ENCODE assay signal across 26 cellular contexts in genomic region chr12:8011331-8011730, GRCh38. TPM values are rescaled to one million over a fixed set of nuclear protein-coding genes. Genes with fewer than 3 reads are reported as not detected.
A peak's percentile ranks its signal among the peaks of the same experiment; 100 is the strongest.
DNase-seq lines count a peak whose midpoint lies in the region; ATAC-seq, FAIRE-seq and TF ChIP-seq lines count a peak whose summit lies in the region.
"Had no signal": no experiment of that assay in that cellular context is flagged by ENCODE, and none has a peak within 500 bp of the region (broad histone marks: within the 10 kb centered on the region; RNA-seq: fewer than 3 reads in every experiment).

No MANE protein-coding gene starts in this region.

- DNase-seq in Caki2 (ENCODE audit: low read depth) (peak; percentile 43), NCI-H226 (peak; percentile 88), bronchial epithelial cell (ENCODE audit: low read depth) (peak; percentile 83), mesothelial cell of epicardium (ENCODE audit: low spot score in 2 of 2, unreplicated experiment in 2 of 2) (no peak), hypothalamus (lab: John Stamatoyannopoulos, UW) (no peak), NCI-H2196 (lab: John Stamatoyannopoulos, UW; ENCODE audit: unreplicated experiment) (no peak)
- DNase-seq: activated CD4-positive, alpha-beta memory T cell treated with anti-CD3 and anti-CD28 coated beads, Interleukin-2, amount 10 ng/mL, durations not matched to agents 7 days and 5 days; activated effector memory CD4-positive, alpha-beta T cell treated with anti-CD3 and anti-CD28 coated beads, Interleukin-2, amount 50 U/mL, for 16 hours; activated T-cell treated with anti-CD3 and anti-CD28 coated beads for 4 hours; foreskin melanocyte; HCEC 1CT; immature natural killer cell; Karpas-422; mucosa of descending colon; NCI-H1092; NCI-H69; nephron progenitor cell; stimulated activated CD4-positive, alpha-beta T cell treated with anti-CD3 and anti-CD28 coated beads, Interleukin-15, amount 100 ng/mL, for 24 hours; stomach; T1000 had no signal

- no peak overlapping the region for H3K4me3 Mint-ChIP-seq in mesothelial cell of epicardium
- H3K4me3 Mint-ChIP-seq: activated CD4-positive, alpha-beta memory T cell treated with anti-CD3 and anti-CD28 coated beads, Interleukin-2, amount 10 ng/mL, durations not matched to agents 7 days and 5 days; immature natural killer cell; nephron progenitor cell had no signal

- TF ChIP-seq CTCF in bronchial epithelial cell (IDR thresholded peaks at IDR 0.05; ENCODE audit: insufficient read depth, low read length, severe bottlenecking) (no peak), mesothelial cell of epicardium (IDR thresholded peaks at IDR 0.05; ENCODE audit: unreplicated experiment) (no peak)

- H3K4me3 ChIP-seq in bronchial epithelial cell (ENCODE audit: low read depth, low read length), result no peak overlapping the region
- H3K4me3 ChIP-seq: BLaER1 treated with 17β-estradiol and CSF1 and Interleukin-3, amounts not matched to agents 10 nM and 100 nM; mucosa of descending colon; stomach; tibial nerve had no signal

- no peaks in the 10 kb centered on the region for H3K27me3 ChIP-seq in bronchial epithelial cell (ENCODE audit: control insufficient read depth, insufficient read depth, low read length)

- no peaks in the 10 kb centered on the region for H3K36me3 Mint-ChIP-seq in mesothelial cell of epicardium

- H3K36me3 ChIP-seq in bronchial epithelial cell (ENCODE audit: control insufficient read depth, insufficient read depth, low read length), result no peaks in the 10 kb centered on the region
- H3K36me3 ChIP-seq: BLaER1 treated with 17β-estradiol and CSF1 and Interleukin-3, amounts not matched to agents 10 nM and 100 nM; stomach; tibial nerve had no signal

- in situ Hi-C loops in Caki2 (cut with HindIII; ENCODE audit: low pct_unique_long_range_greater_than_20kb, low sequenced_read_pairs), result no loop called here

- ATAC-seq in GM19467 (IDR thresholded peaks at IDR 0.05; ENCODE audit: unreplicated experiment) (no peak), GM21576 (IDR thresholded peaks at IDR 0.05; ENCODE audit: unreplicated experiment) (no peak)
- ATAC-seq: activated CD4-positive, CD25-positive, alpha-beta regulatory T cell treated with anti-CD3 and anti-CD28 coated beads, Interleukin-2, amount 50 U/mL, for 24 hours; mucosa of descending colon; sciatic nerve had no signal

- H3K27me3 Mint-ChIP-seq in mesothelial cell of epicardium (ENCODE audit: low read depth), result peaks cover 17% of the 10 kb centered on the region

- H3K4me1 Mint-ChIP-seq in mesothelial cell of epicardium, result peaks cover 4% of the 10 kb centered on the region
- H3K4me1 Mint-ChIP-seq: activated CD4-positive, alpha-beta memory T cell treated with anti-CD3 and anti-CD28 coated beads, Interleukin-2, amount 10 ng/mL, durations not matched to agents 7 days and 5 days; immature natural killer cell; nephron progenitor cell had no signal

- no peaks in the 10 kb centered on the region for H3K9me3 Mint-ChIP-seq in mesothelial cell of epicardium
- H3K9me3 Mint-ChIP-seq: activated CD4-positive, alpha-beta memory T cell treated with anti-CD3 and anti-CD28 coated beads, Interleukin-2, amount 10 ng/mL, durations not matched to agents 7 days and 5 days; immature natural killer cell; nephron progenitor cell had no signal

- FAIRE-seq in bronchial epithelial cell (lab: Jason Lieb, UNC), result no peak

- peak overlapping the region; percentile 61 for H3K27ac Mint-ChIP-seq in mesothelial cell of epicardium
- H3K27ac Mint-ChIP-seq: activated CD4-positive, alpha-beta memory T cell treated with anti-CD3 and anti-CD28 coated beads, Interleukin-2, amount 10 ng/mL, durations not matched to agents 7 days and 5 days; immature natural killer cell; nephron progenitor cell had no signal

RNA-seq across cellular contexts. Expression of gene FOXJ2, which starts 21.2 kb away (rescaled TPM):
- 2.6 and 5.8 TPM in 2 replicates for total RNA-seq in Caki2 (2014; rRNA removed; shearing (Covaris generic); ENCODE audit: low replicate concordance)
- 3.4 and 5.1 TPM in 2 replicates for total RNA-seq in bronchial epithelial cell
- total RNA-seq in mesothelial cell of epicardium, result 16.1 to 16.7 TPM (median 16.7 TPM) in 3 replicates

RNA-seq across cellular contexts. Expression of gene C3AR1, which starts 54.8 kb away (rescaled TPM):
- not detected in 2 replicates for total RNA-seq in Caki2 (2014; rRNA removed; shearing (Covaris generic); ENCODE audit: low replicate concordance)
- total RNA-seq in bronchial epithelial cell (not detected in 2 replicates), mesothelial cell of epicardium (not detected in 3 replicates)

Comparison
In these comparisons a context has a peak if more than half of its experiments do, and no peak if none do; other contexts are left out.
1. DNase-seq: peak in Caki2 (single experiment), NCI-H226 (single experiment) and bronchial epithelial cell (single experiment); none in mesothelial cell of epicardium (0 of 2), hypothalamus (0 of 51) and NCI-H2196 (single experiment).